ENCODE assay signal across 8 cellular contexts in genomic region chr1:2642131-2642559, GRCh38. TPM values are rescaled to one million over a fixed set of nuclear protein-coding genes. Genes with fewer than 3 reads are reported as not detected.
DNase-seq lines count a peak whose midpoint lies in the region; ATAC-seq and TF ChIP-seq lines count a peak whose summit lies in the region.

No MANE protein-coding gene starts in this region.

- 37 to 52% methylated on average over 10 to 11 of the region's 11 CpGs for WGBS in lung, 2 donors

- H3K27me3 Mint-ChIP-seq in activated naive CD4-positive, alpha-beta T cell treated with anti-CD3 and anti-CD28 coated beads, Interleukin-2, amount 50 U/mL, for 24 hours, result no peaks in the 10 kb centered on the region

- peaks cover 0 to 12% of the 10 kb centered on the region in 2 donors for H3K4me1 ChIP-seq in lung (ENCODE audit: control insufficient read depth in 2 of 2, insufficient read depth in 2 of 2, low read length in 2 of 2)

- peak overlapping the region; percentile 97 for H3K27ac Mint-ChIP-seq in activated naive CD4-positive, alpha-beta T cell treated with anti-CD3 and anti-CD28 coated beads, Interleukin-2, amount 50 U/mL, for 24 hours

- peak overlapping the region; percentile 92 for H3K4me3 Mint-ChIP-seq in activated naive CD4-positive, alpha-beta T cell treated with anti-CD3 and anti-CD28 coated beads, Interleukin-2, amount 50 U/mL, for 24 hours

- peaks cover 0 to 5% of the 10 kb centered on the region in 2 donors for H3K9me3 ChIP-seq in lung (ENCODE audit: control insufficient read depth in 2 of 2, insufficient read depth in 1 of 2, low read length in 1 of 2)

- DNase-seq in activated naive CD4-positive, alpha-beta T cell (lab: John Stamatoyannopoulos, UW), result no peak
- DNase-seq in astrocyte of the spinal cord (ENCODE audit: low read depth, low spot score), result no peak
- DNase-seq in lung (ENCODE audit: low spot score), result no peak
- DNase-seq in ureter (ENCODE audit: low spot score), result peak; percentile 45
- no peak for DNase-seq in activated CD4-positive, CD25-positive, alpha-beta regulatory T cell (lab: John Stamatoyannopoulos, UW)
- no peak for DNase-seq in cerebellar cortex (ENCODE audit: low spot score)

- no peaks in the 10 kb centered on the region for H3K27me3 ChIP-seq in lung (ENCODE audit: control insufficient read depth, insufficient read depth)

- H3K36me3 ChIP-seq in lung (ENCODE audit: control insufficient read depth in 2 of 2, insufficient read depth in 2 of 2, low read length in 2 of 2), result no peaks in the 10 kb centered on the region

- peak overlapping the region in 1 of 2 donors; percentile 20 for H3K27ac ChIP-seq in lung (ENCODE audit: low read depth in 1 of 2, low read length in 1 of 2)

- H3K9me3 Mint-ChIP-seq in activated naive CD4-positive, alpha-beta T cell treated with anti-CD3 and anti-CD28 coated beads, Interleukin-2, amount 50 U/mL, for 24 hours, result peaks cover 5% of the 10 kb centered on the region

- no peak for TF ChIP-seq CTCF in astrocyte of the spinal cord (IDR thresholded peaks at IDR 0.05; ENCODE audit: low read depth, low read length)
- TF ChIP-seq CTCF in lung (IDR thresholded peaks at IDR 0.05; ENCODE audit: control extremely low read depth, extremely low read depth), result no peak

- ATAC-seq in lung (ENCODE audit: insufficient read depth, low FRiP score) (no peak), HG03280 (IDR thresholded peaks at IDR 0.05; ENCODE audit: unreplicated experiment) (no peak)

- H3K36me3 Mint-ChIP-seq in activated naive CD4-positive, alpha-beta T cell treated with anti-CD3 and anti-CD28 coated beads, Interleukin-2, amount 50 U/mL, for 24 hours, result no peaks in the 10 kb centered on the region

- H3K4me3 ChIP-seq in astrocyte of the spinal cord (ENCODE audit: low read depth, low read length) (peak overlapping the region; percentile 61), lung (peak overlapping the region; percentile 66)

- H3K4me1 Mint-ChIP-seq in activated naive CD4-positive, alpha-beta T cell treated with anti-CD3 and anti-CD28 coated beads, Interleukin-2, amount 50 U/mL, for 24 hours, result peaks cover 16% of the 10 kb centered on the region

- in situ Hi-C loops in astrocyte of the spinal cord (cut with HindIII; ENCODE audit: low sequenced_read_pairs), result no loop called here

RNA-seq across cellular contexts. Expression of gene MMEL1, which starts 9.3 kb away (rescaled TPM):
- total RNA-seq in lung, result 1 to 10 TPM; 4.0 to 5.9 TPM
- 1 to 10 TPM; 6.2 to 8.4 TPM for polyA plus RNA-seq in lung
- total RNA-seq in ureter, result 18.1 TPM

RNA-seq across cellular contexts. Expression of gene PRXL2B, which starts 55.6 kb away (rescaled TPM):
- total RNA-seq in lung (10 to 100 TPM; 17.8 to 39.8 TPM), ureter (37.1 TPM)
- polyA plus RNA-seq in lung, result 10 to 100 TPM; 24.9 to 29.0 TPM
